ENCODE assay signal across 11 cellular contexts in genomic region chr1:200405273-200405672, GRCh38. TPM values are rescaled to one million over a fixed set of nuclear protein-coding genes. Genes with fewer than 3 reads are reported as not detected.
DNase-seq lines count a peak whose midpoint lies in the region; ATAC-seq, FAIRE-seq and TF ChIP-seq lines count a peak whose summit lies in the region.
"Had no signal": no experiment of that assay in that cellular context is flagged by ENCODE, and none has a peak within 500 bp of the region (broad histone marks: within the 10 kb centered on the region; RNA-seq: fewer than 3 reads in every experiment).

No MANE protein-coding gene starts in this region.

- TF ChIP-seq RAD21 in HepG2 (CRISPR knock-in tag; IDR thresholded peaks at IDR 0.05): no peak

- H3K23ac ChIP-seq in trophoblast cell (ENCODE audit: low read length): no peak overlapping the region

- no peaks in the 10 kb centered on the region for H3K27me3 ChIP-seq in BLaER1
- no peaks in the 10 kb centered on the region for H3K27me3 ChIP-seq in HUES64 (ENCODE audit: insufficient read depth, low read length)
- H3K27me3 ChIP-seq in astrocyte (ENCODE audit: insufficient read depth, low read length): no peaks in the 10 kb centered on the region
- no peaks in the 10 kb centered on the region for H3K27me3 ChIP-seq in HepG2 (ENCODE audit: control insufficient read depth in 1 of 2, insufficient read depth in 2 of 2, low read length in 2 of 2)
- H3K27me3 ChIP-seq in trophoblast cell (ENCODE audit: insufficient read depth, low read length): no peaks in the 10 kb centered on the region
- H3K27me3 ChIP-seq: SJSA1 had no signal

- H3K4me1 Mint-ChIP-seq in astrocyte (ENCODE audit: low read depth, unreplicated experiment): peaks cover 45% of the 10 kb centered on the region
- H3K4me1 Mint-ChIP-seq in stimulated activated effector memory CD8-positive, alpha-beta T cell treated with anti-CD3 and anti-CD28 coated beads, Interleukin-12 subunit alpha, Interleukin-12 subunit beta, amount 100 ng/mL, for 72 hours: peaks cover 54% of the 10 kb centered on the region

- peaks cover 21% of the 10 kb centered on the region for H3K9me3 ChIP-seq in BLaER1
- no peaks in the 10 kb centered on the region for H3K9me3 ChIP-seq in HUES64 (ENCODE audit: insufficient read depth, low read depth, low read length)
- H3K9me3 ChIP-seq in astrocyte (ENCODE audit: insufficient read depth, low read depth, low read length): no peaks in the 10 kb centered on the region
- H3K9me3 ChIP-seq in HepG2 (ENCODE audit: low read length): no peaks in the 10 kb centered on the region
- no peaks in the 10 kb centered on the region for H3K9me3 ChIP-seq in trophoblast cell (ENCODE audit: insufficient read depth, low read depth, low read length)

- no peak overlapping the region for H2AK5ac ChIP-seq in trophoblast cell (ENCODE audit: low read length)

- no peak overlapping the region for H3K14ac ChIP-seq in trophoblast cell (ENCODE audit: low read length)

- BruUV-seq in HepG2 (replicated peaks; lab: Mats Ljungman, UMichigan): no TSS peak

- H3K18ac ChIP-seq in trophoblast cell (ENCODE audit: low read length): no peak overlapping the region

- H4K91ac ChIP-seq in trophoblast cell (ENCODE audit: low read depth, low read length): no peak overlapping the region

- no peak overlapping the region for H2BK5ac ChIP-seq in trophoblast cell (ENCODE audit: low read depth, low read length, poor library complexity)

- no peak for TF ChIP-seq POLR2A in HepG2 (IDR thresholded peaks at IDR 0.05; ENCODE audit: insufficient read depth in 1 of 2, low read depth in 2 of 2, low read length in 2 of 2)

- H3K4ac ChIP-seq in trophoblast cell (ENCODE audit: low read depth, low read length): no peak overlapping the region

- no peak overlapping the region for H4K8ac ChIP-seq in trophoblast cell (ENCODE audit: low read depth, low read length)

- TF ChIP-seq EP300 in HepG2 (IDR thresholded peaks at IDR 0.05; ENCODE audit: low read depth in 2 of 2, low read length in 2 of 2) (no peak; a peak in 1 of 4 replicates), HepG2 (CRISPR knock-in tag; IDR thresholded peaks at IDR 0.05; ENCODE audit: borderline replicate concordance) (no peak)

- H3K79me1 ChIP-seq in trophoblast cell (ENCODE audit: low read length): peaks cover 8% of the 10 kb centered on the region

- H2BK120ac ChIP-seq in trophoblast cell (ENCODE audit: insufficient read depth, low read length, poor library complexity): no peak overlapping the region

- ATAC-seq in HepG2 (no peak), GM21390 (IDR thresholded peaks at IDR 0.05; ENCODE audit: unreplicated experiment) (no peak)
- ATAC-seq in stimulated activated effector memory CD8-positive, alpha-beta T cell treated with anti-CD3 and anti-CD28 coated beads, Interleukin-12 subunit alpha, Interleukin-12 subunit beta, amount 100 ng/mL, for 72 hours: no peak

- H3K27ac ChIP-seq in BLaER1 (no peak overlapping the region), HUES64 (ENCODE audit: low read depth, low read length) (no peak overlapping the region), astrocyte (ENCODE audit: low read depth, low read length) (no peak overlapping the region), HepG2 (ENCODE audit: extremely low read length, insufficient read depth, low read length) (no peak overlapping the region), trophoblast cell (ENCODE audit: low read depth, low read length) (no peak overlapping the region)
- H3K27ac ChIP-seq: SJSA1 had no signal

- FAIRE-seq in astrocyte (lab: Jason Lieb, UNC): no peak
- FAIRE-seq in HepG2 (lab: Jason Lieb, UNC): no peak

- peaks cover 31% of the 10 kb centered on the region for H3K36me3 Mint-ChIP-seq in astrocyte (ENCODE audit: low read depth, unreplicated experiment)
- H3K36me3 Mint-ChIP-seq in stimulated activated effector memory CD8-positive, alpha-beta T cell treated with anti-CD3 and anti-CD28 coated beads, Interleukin-12 subunit alpha, Interleukin-12 subunit beta, amount 100 ng/mL, for 72 hours: peaks cover 80% of the 10 kb centered on the region

- peaks cover 80% of the 10 kb centered on the region for H4K20me1 ChIP-seq in BLaER1
- peaks cover 53% of the 10 kb centered on the region for H4K20me1 ChIP-seq in astrocyte (ENCODE audit: insufficient read depth, low read length)
- H4K20me1 ChIP-seq in HepG2 (ENCODE audit: insufficient read depth, low read length): no peaks in the 10 kb centered on the region; the same call in 1 of the 2 replicates

- in situ Hi-C loops in HepG2 (cut with HindIII; ENCODE audit: extremely low pct_ligation_motif_present, low pct_unique_long_range_greater_than_20kb): no loop called here

- H3K9ac ChIP-seq in BLaER1 (no peak overlapping the region), HUES64 (ENCODE audit: low read depth, low read length) (no peak overlapping the region), astrocyte (ENCODE audit: low read length) (no peak overlapping the region), HepG2 (ENCODE audit: insufficient read depth, low read depth, low read length) (no peak overlapping the region), trophoblast cell (ENCODE audit: low read length) (no peak overlapping the region)

- H3K79me2 ChIP-seq in astrocyte (ENCODE audit: insufficient read depth, low read length): peaks cover 93% of the 10 kb centered on the region
- peaks cover 72% of the 10 kb centered on the region for H3K79me2 ChIP-seq in HepG2 (ENCODE audit: insufficient read depth, low read length)
- peaks cover 9% of the 10 kb centered on the region for H3K79me2 ChIP-seq in trophoblast cell (ENCODE audit: control insufficient read depth, insufficient read depth, low read length, poor library complexity)

- no peaks in the 10 kb centered on the region for H3K9me3 Mint-ChIP-seq in astrocyte (ENCODE audit: unreplicated experiment)
- H3K9me3 Mint-ChIP-seq in stimulated activated effector memory CD8-positive, alpha-beta T cell treated with anti-CD3 and anti-CD28 coated beads, Interleukin-12 subunit alpha, Interleukin-12 subunit beta, amount 100 ng/mL, for 72 hours: no peaks in the 10 kb centered on the region

- H3K36me3 ChIP-seq in BLaER1 (peaks cover 52% of the 10 kb centered on the region), HUES64 (ENCODE audit: insufficient read depth, low read length) (peaks cover 76% of the 10 kb centered on the region), astrocyte (ENCODE audit: insufficient read depth, low read length) (peaks cover 46% of the 10 kb centered on the region), HepG2 (replicated peaks in 1 of 2; ENCODE audit: control insufficient read depth in 1 of 2, insufficient read depth in 2 of 2, low read length in 2 of 2) (peaks cover 1 to 6% of the 10 kb centered on the region in 2 experiments; a peak in 2 of 5 replicates), trophoblast cell (ENCODE audit: control insufficient read depth in 1 of 2, insufficient read depth in 2 of 2, low read length in 2 of 2) (peaks cover 6 to 16% of the 10 kb centered on the region in 2 experiments)

- WGBS in HUES64: 95% methylated on average over 2 of the region's 2 CpGs
- WGBS in HepG2 (ENCODE audit: low lambda C conversion rate): 11% methylated on average over 2 of the region's 2 CpGs
- no CpG with 5 or more reads among the region's 2 CpGs for WGBS in trophoblast cell (ENCODE audit: extremely low coverage, insufficient coverage, insufficient read length)

- H2AFZ ChIP-seq in astrocyte (ENCODE audit: low read depth, low read length) (no peak overlapping the region), HepG2 (ENCODE audit: low read length) (no peak overlapping the region), trophoblast cell (ENCODE audit: insufficient read depth, low read length, poor library complexity) (no peak overlapping the region)

- no peak for DNase-seq in astrocyte (ENCODE audit: low read depth)
- DNase-seq in HepG2 (ENCODE audit: low spot score): peak; percentile 32
- no peak for DNase-seq in stimulated activated effector memory CD8-positive, alpha-beta T cell treated with anti-CD3 and anti-CD28 coated beads, Interleukin-12 subunit alpha, Interleukin-12 subunit beta, amount 100 ng/mL, for 72 hours (ENCODE audit: low spot score in 2 of 2)
- no peak for DNase-seq in trophoblast cell
- no peak for DNase-seq in NCI-H510A treated with DMSO at 0.1 percent for 48 hours (lab: John Stamatoyannopoulos, UW)
- DNase-seq: activated CD4-positive, alpha-beta T cell treated with anti-CD3 and anti-CD28 coated beads for 48 hours; NCI-H446 treated with DMSO at 0.1 percent for 48 hours had no signal

- CTCF ChIA-PET in HepG2 (lab: Yijun Ruan, JAX; ENCODE audit: low intra/inter-chr PET ratio, low total read pairs): no interaction called here

- H3K4me2 ChIP-seq in BLaER1: peak overlapping the region; percentile 31; the same call in 1 of the 2 replicates
- H3K4me2 ChIP-seq in astrocyte (ENCODE audit: low read length): peak overlapping the region; percentile 95
- peak overlapping the region; percentile 88 for H3K4me2 ChIP-seq in HepG2 (ENCODE audit: low read depth, low read length)
- no peak overlapping the region for H3K4me2 ChIP-seq in trophoblast cell (ENCODE audit: low read length)

- H2BK12ac ChIP-seq in trophoblast cell (ENCODE audit: low read length): no peak overlapping the region

- POLR2A ChIA-PET in HepG2 (lab: Yijun Ruan, JAX): interaction anchor here (0.9 to 1.1 kb wide), 2 partner anchors 25 to 33 kb away, joined by 3 to 4 read pairs; no protein-coding TSS in a partner anchor

- H4K12ac ChIP-seq in trophoblast cell (ENCODE audit: low read depth, low read length): no peak overlapping the region

- intact Hi-C loops in HepG2 (cut with micrococcal nuclease; ENCODE audit: unreplicated experiment): loop anchor here (5.0 kb wide), 1 partner anchor 77 kb away; no protein-coding TSS in a partner anchor

- H3K4me3 ChIP-seq in BLaER1 (no peak overlapping the region), HUES64 (ENCODE audit: low read length) (peak overlapping the region; percentile 90), astrocyte (ENCODE audit: insufficient read depth, low read depth, low read length) (peak overlapping the region; percentile 44), HepG2 (replicated peaks in 1 of 3; ENCODE audit: insufficient read depth in 1 of 3, low read depth in 2 of 3, low read length in 3 of 3) (peak overlapping the region; percentile 7 to 44 (median 15); a peak in 3 of 6 replicates), trophoblast cell (ENCODE audit: low read depth, low read length) (no peak overlapping the region)
- H3K4me3 ChIP-seq: SJSA1 had no signal

- H3K4me1 ChIP-seq in BLaER1: peaks cover 35% of the 10 kb centered on the region
- H3K4me1 ChIP-seq in HUES64 (ENCODE audit: insufficient read depth, low read length): peaks cover 40% of the 10 kb centered on the region
- peaks cover 21% of the 10 kb centered on the region for H3K4me1 ChIP-seq in astrocyte (ENCODE audit: insufficient read depth, low read length)
- H3K4me1 ChIP-seq in HepG2 (ENCODE audit: insufficient read depth, low read length): peaks cover 85% of the 10 kb centered on the region
- peaks cover 4 to 11% of the 10 kb centered on the region in 2 experiments for H3K4me1 ChIP-seq in trophoblast cell (ENCODE audit: control insufficient read depth in 1 of 2, insufficient read depth in 2 of 2, low read length in 2 of 2)

- H3K4me3 Mint-ChIP-seq in astrocyte (ENCODE audit: unreplicated experiment): peak overlapping the region; percentile 81
- no peak overlapping the region for H3K4me3 Mint-ChIP-seq in stimulated activated effector memory CD8-positive, alpha-beta T cell treated with anti-CD3 and anti-CD28 coated beads, Interleukin-12 subunit alpha, Interleukin-12 subunit beta, amount 100 ng/mL, for 72 hours

- TF ChIP-seq CTCF in astrocyte (IDR thresholded peaks at IDR 0.05; ENCODE audit: insufficient read depth, low read depth, low read length) (no peak), HepG2 (CRISPR knock-in tag; IDR thresholded peaks at IDR 0.05) (no peak)

- H3K27me3 Mint-ChIP-seq in astrocyte (ENCODE audit: low read depth, unreplicated experiment): no peaks in the 10 kb centered on the region

- no peak overlapping the region for H3K27ac Mint-ChIP-seq in astrocyte (ENCODE audit: unreplicated experiment)
- H3K27ac Mint-ChIP-seq in stimulated activated effector memory CD8-positive, alpha-beta T cell treated with anti-CD3 and anti-CD28 coated beads, Interleukin-12 subunit alpha, Interleukin-12 subunit beta, amount 100 ng/mL, for 72 hours: no peak overlapping the region

RNA-seq across cellular contexts. Expression of gene ZNF281, which starts 4.6 kb away (rescaled TPM):
- polyA plus RNA-seq in HUES64 (2013, experiment 1 of 2): 48.9 TPM
- 49.6 TPM for polyA plus RNA-seq in HUES64 (2013, experiment 2 of 2)
- 36.2 and 39.3 TPM in 2 replicates for total RNA-seq in astrocyte
- 20.6 and 33.1 TPM in 2 replicates for total RNA-seq in HepG2 (2016; rRNA removed; fragmentation: Illumina TruSeq; extraction: Trizol)
- total RNA-seq in HepG2 (2016; cell fraction: cytosol; rRNA removed; fragmentation: Illumina TruSeq; extraction: Trizol; ENCODE audit: low read depth): 0.91 and 0.97 TPM in 2 replicates
- total RNA-seq in HepG2 (2016; cell fraction: insoluble cytoplasmic fraction; rRNA removed; fragmentation: Illumina TruSeq; extraction: Trizol): 21.0 and 32.1 TPM in 2 replicates
- 5.9 and 6.6 TPM in 2 replicates for total RNA-seq in HepG2 (2016; cell fraction: membrane; rRNA removed; fragmentation: Illumina TruSeq; extraction: Trizol)
- 23.8 TPM in 2 replicates for total RNA-seq in HepG2 (2016; cell fraction: nucleus; rRNA removed; fragmentation: Illumina TruSeq; extraction: Trizol)
- polyA plus RNA-seq in HepG2 (2011; rRNA removed): 7.5 and 7.7 TPM in 2 replicates
- polyA plus RNA-seq in HepG2 (2011; cell fraction: cytosol; rRNA removed): 2.5 and 4.8 TPM in 2 replicates
- polyA plus RNA-seq in HepG2 (2011; cell fraction: nucleus; rRNA removed): 6.1 and 7.7 TPM in 2 replicates
- polyA plus RNA-seq in HepG2 (2012): 11.4 and 12.2 TPM in 2 replicates
- polyA plus RNA-seq in HepG2 (2016; cell fraction: cytosol; fragmentation: Illumina TruSeq; extraction: Trizol; ENCODE audit: low read depth): 0.29 and 0.38 TPM in 2 replicates
- polyA plus RNA-seq in HepG2 (2016; cell fraction: insoluble cytoplasmic fraction; fragmentation: Illumina TruSeq; extraction: Trizol; ENCODE audit: low read depth): 22.0 and 22.6 TPM in 2 replicates
- polyA plus RNA-seq in HepG2 (2016; cell fraction: membrane; fragmentation: Illumina TruSeq; extraction: Trizol; ENCODE audit: low read depth): 1.8 and 2.1 TPM in 2 replicates
- 18.7 and 19.3 TPM in 2 replicates for polyA plus RNA-seq in HepG2 (2016; cell fraction: nucleus; fragmentation: Illumina TruSeq; extraction: Trizol; ENCODE audit: insufficient read depth, low read depth)
- polyA minus RNA-seq in HepG2 (2011; rRNA and poly(A)+ RNA removed; ENCODE audit: low replicate concordance): 15.7 and 16.3 TPM in 2 replicates
- polyA minus RNA-seq in HepG2 (2011; cell fraction: cytosol; rRNA and poly(A)+ RNA removed): 13.0 and 15.1 TPM in 2 replicates
- 35.4 and 37.0 TPM in 2 replicates for polyA minus RNA-seq in HepG2 (2011; cell fraction: nucleus; rRNA and poly(A)+ RNA removed)
- polyA plus RNA-seq in trophoblast cell (2013): 15.2 and 15.3 TPM in 2 replicates

Comparison
In these comparisons a context has a peak if more than half of its experiments do, and no peak if none do; other contexts are left out.
1. H3K4me3 ChIP-seq: peak in HUES64 (single experiment), astrocyte (single experiment) and HepG2 (3 of 3); none in BLaER1 (single experiment) and trophoblast cell (single experiment).